ENCODE assay signal across 18 cellular contexts in the genomic region with DNA sequence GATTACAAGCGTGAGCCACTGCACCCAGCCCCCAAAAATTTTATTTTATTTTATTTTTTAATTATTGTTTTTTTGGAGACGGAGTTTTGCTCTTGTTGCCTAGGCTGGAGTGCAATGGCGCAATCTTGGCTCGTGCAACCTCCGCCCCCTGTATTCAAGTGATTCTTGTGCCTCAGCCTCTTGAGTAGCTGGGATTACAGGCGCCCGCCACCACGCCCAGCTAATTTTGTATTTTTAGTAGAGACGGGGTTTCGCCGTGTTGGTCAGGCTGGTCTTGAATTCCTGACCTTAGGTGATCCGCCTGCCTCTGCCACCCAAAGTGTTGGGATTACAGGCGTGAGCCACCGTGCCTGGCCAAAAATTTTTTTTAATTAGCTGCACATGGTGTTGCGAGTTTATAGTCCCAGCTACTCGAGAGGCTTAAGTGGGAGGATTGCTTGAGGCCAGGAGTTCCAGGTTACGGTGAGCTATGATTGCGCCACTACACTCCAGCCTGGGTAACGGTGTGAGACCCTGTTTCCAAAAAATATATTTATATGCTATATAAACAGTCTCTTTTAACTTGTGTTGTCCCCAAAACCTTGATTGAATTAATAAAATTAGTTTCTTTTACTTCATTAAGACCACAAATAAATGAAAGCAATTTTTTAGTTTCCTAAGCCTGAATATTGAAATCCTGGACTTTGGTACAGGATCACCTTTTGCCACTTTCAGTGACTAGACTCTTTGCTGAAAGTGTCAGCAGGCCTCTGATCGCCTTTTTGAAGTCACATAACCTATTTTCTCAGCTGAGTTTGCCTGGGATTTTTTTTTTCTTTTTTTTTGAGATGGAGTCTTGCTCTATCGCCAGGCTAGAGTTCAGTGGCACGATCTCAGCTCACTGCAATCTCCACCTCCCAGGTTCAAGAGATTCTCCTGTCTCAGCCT.
"Had no signal": no experiment of that assay in that cellular context is flagged by ENCODE, and none has a peak within 500 bp of the region (broad histone marks: within the 10 kb centered on the region; RNA-seq: fewer than 3 reads in every experiment).

No MANE protein-coding gene starts in this region.

- H3K4me1 ChIP-seq: foreskin keratinocyte, sigmoid colon, transverse colon had no signal

- H3K27ac ChIP-seq: coronary artery, foreskin keratinocyte, heart left ventricle, sigmoid colon, skin epidermis, stomach, thoracic aorta, transverse colon had no signal

- H3K4me3 ChIP-seq: coronary artery, heart left ventricle, sigmoid colon, skin epidermis, stomach, thoracic aorta, transverse colon had no signal

- H3K27me3 ChIP-seq: foreskin keratinocyte, heart left ventricle, sigmoid colon, stomach, transverse colon had no signal

- H3K9me3 ChIP-seq: heart left ventricle, sigmoid colon, stomach, thoracic aorta, transverse colon had no signal

- ATAC-seq: foreskin keratinocyte; heart left ventricle; stimulated activated naive B cell treated with anti-CD40 and anti-IgM and Interleukin-4, amounts not matched to agents 10 μg/mL and 1 μg/mL and 100 μg/mL, for 72 hours had no signal

- DNase-seq: effector CD4-positive, alpha-beta T cell; endodermal cell; erythroblast; foreskin keratinocyte; heart left ventricle; hippocampal formation; mesendoderm; naive B cell; sigmoid colon; stimulated activated CD4-positive, alpha-beta T cell treated with anti-CD3 and anti-CD28 coated beads, Interleukin-2, amount 100 ng/mL, for 24 hours; stimulated activated CD4-positive, alpha-beta T cell treated with anti-CD3 and anti-CD28 coated beads, Interleukin-4, amount 100 ng/mL, for 4 hours; stimulated activated naive B cell treated with anti-CD40 and anti-IgM and Interleukin-4, amounts not matched to agents 10 μg/mL and 1 μg/mL and 100 μg/mL, for 72 hours; stomach; substantia nigra; transverse colon had no signal
